In genomic region chr19:18468517-18468916, GRCh38 we compare ENCODE assay signal across 19 cellular contexts. TPM values are rescaled to one million over a fixed set of nuclear protein-coding genes. Genes with fewer than 3 reads are reported as not detected.
DNase-seq lines count a peak whose midpoint lies in the region; ATAC-seq, FAIRE-seq and TF ChIP-seq lines count a peak whose summit lies in the region.
"Had no signal": no experiment of that assay in that cellular context is flagged by ENCODE, and none has a peak within 500 bp of the region (broad histone marks: within the 10 kb centered on the region; RNA-seq: fewer than 3 reads in every experiment).

No MANE protein-coding gene starts in this region.

- CTCF ChIA-PET in Calu3 (lab: Charles Lee) (interaction anchor here (1.0 kb wide), 1 partner anchor 12 kb away, joined by 3 read pairs; no protein-coding TSS in a partner anchor), H1 (lab: Charles Lee; ENCODE audit: partially characterized antibody) (interaction anchor here (0.6 to 11.1 kb wide), 27 partner anchors 9 to 620 kb away, joined by 3 to 213 read pairs (median 4); partner anchors contain the start of genes ELL and REX1BD)

- peaks cover 0 to 1% (median 0%) of the 10 kb centered on the region in 4 experiments; a peak in 2 of 7 replicates for H3K4me1 ChIP-seq in H1 (replicated peaks in 1 of 4; ENCODE audit: control insufficient read depth in 3 of 4, insufficient read depth in 4 of 4, low read length in 3 of 4)
- peaks cover 15 to 19% (median 17%) of the 10 kb centered on the region in 3 donors for H3K4me1 ChIP-seq in pancreas
- peaks cover 0 to 3% of the 10 kb centered on the region in 2 experiments for H3K4me1 ChIP-seq in trophoblast cell (ENCODE audit: control insufficient read depth in 1 of 2, insufficient read depth in 2 of 2, low read length in 2 of 2)

- H2AK5ac ChIP-seq in H1 (ENCODE audit: low read depth, low read length): 0 out of 2 replicates have a peak overlapping the region, but pooled peaks have one; percentile 11
- no peak overlapping the region for H2AK5ac ChIP-seq in trophoblast cell (ENCODE audit: low read length)

- H3K27me3 Mint-ChIP-seq in Calu3 (ENCODE audit: unreplicated experiment): no peaks in the 10 kb centered on the region
- H3K27me3 Mint-ChIP-seq: naive B cell had no signal

- POLR2A ChIA-PET in H1 (lab: Charles Lee; ENCODE audit: partially characterized antibody): interaction anchor here (0.9 to 1.5 kb wide), 3 partner anchors 10 to 28 kb away, joined by 3 read pairs; no protein-coding TSS in a partner anchor

- no peak overlapping the region for H4K5ac ChIP-seq in H1 (ENCODE audit: insufficient read length, low read depth, low read length)

- H3K36me3 ChIP-seq in MG63 (peaks cover 48% of the 10 kb centered on the region), H1 (ENCODE audit: control insufficient read depth in 2 of 4, insufficient read depth in 4 of 4, low read length in 3 of 4) (no peaks in the 10 kb centered on the region), pancreas (no peaks in the 10 kb centered on the region), trophoblast cell (ENCODE audit: control insufficient read depth in 1 of 2, insufficient read depth in 2 of 2, low read length in 2 of 2) (peaks cover 21 to 26% of the 10 kb centered on the region in 2 experiments)

- no peak for TF ChIP-seq RAD21 in H1 (IDR thresholded peaks at IDR 0.05 in 1 of 2, conservative IDR thresholded peaks at IDR 0.05 in 1 of 2; ENCODE audit: low read depth in 2 of 2, low read length in 2 of 2)

- no peak overlapping the region; the same call in 1 of the 2 replicates for H2BK5ac ChIP-seq in H1 (ENCODE audit: low read depth, low read length)
- no peak overlapping the region for H2BK5ac ChIP-seq in trophoblast cell (ENCODE audit: low read depth, low read length, poor library complexity)

- no peak for TF ChIP-seq POLR2A in H1 (IDR thresholded peaks at IDR 0.05; ENCODE audit: control extremely low read depth in 1 of 2, low read depth in 2 of 2, low read length in 2 of 2)

- H2BK120ac ChIP-seq in H1 (replicated peaks; ENCODE audit: low read depth, low read length): no peak overlapping the region
- H2BK120ac ChIP-seq in trophoblast cell (ENCODE audit: insufficient read depth, low read length, poor library complexity): no peak overlapping the region

- H3K4me3 Mint-ChIP-seq in Calu3 (ENCODE audit: low read depth, unreplicated experiment): no peak overlapping the region
- H3K4me3 Mint-ChIP-seq: activated T-helper 1 cell treated with anti-CD3 and anti-CD28 coated beads, Interleukin-12 subunit alpha, Interleukin-12 subunit beta, Interleukin-2, Interleukin-4 antibody, amounts not matched to agents 30 ng/mL and 10 ng/mL and 1 ng/mL, durations not matched to agents 14 hours and 24 hours and 36 hours; naive B cell had no signal

- peak; percentile 5 to 29 (median 24) for ATAC-seq in pancreas
- no peak for ATAC-seq in activated CD4-positive, CD25-positive, alpha-beta regulatory T cell treated with anti-CD3 and anti-CD28 coated beads, Interleukin-2, amount 50 U/mL, for 24 hours
- ATAC-seq: esophagus mucosa, upper lobe of right lung had no signal

- H3K4ac ChIP-seq in H1 (replicated peaks; ENCODE audit: insufficient read length, low read depth, low read length): no peak overlapping the region
- no peak overlapping the region for H3K4ac ChIP-seq in trophoblast cell (ENCODE audit: low read depth, low read length)

- intact Hi-C loops in Calu3 (cut with micrococcal nuclease; ENCODE audit: unreplicated experiment) (loop anchor here (10.0 kb wide), 1 partner anchor 106 kb away; the partner anchor contains the start of gene UBA52), pancreas (cut with DNase I) (loop anchor here in 1 of 3 donors (10.0 kb wide), 1 partner anchor 106 kb away; the partner anchor contains the start of gene UBA52)

- H2BK20ac ChIP-seq in H1 (ENCODE audit: low read length): no peak overlapping the region

- H2BK12ac ChIP-seq in H1 (ENCODE audit: low read depth, low read length) (no peak overlapping the region), trophoblast cell (ENCODE audit: low read length) (no peak overlapping the region)

- H3K18ac ChIP-seq in H1 (ENCODE audit: extremely low read depth, low read length): no peak overlapping the region
- no peak overlapping the region for H3K18ac ChIP-seq in trophoblast cell (ENCODE audit: low read length)

- peaks cover 17% of the 10 kb centered on the region for H3K4me1 Mint-ChIP-seq in Calu3 (ENCODE audit: low read depth, unreplicated experiment)

- peaks cover 8% of the 10 kb centered on the region; the same call in 1 of the 2 replicates for H3K23me2 ChIP-seq in H1 (ENCODE audit: low read depth, low read length)

- peaks cover 17% of the 10 kb centered on the region for H3K36me3 Mint-ChIP-seq in Calu3 (ENCODE audit: insufficient read depth, unreplicated experiment)

- no peak overlapping the region for H3K23ac ChIP-seq in H1 (ENCODE audit: insufficient read length)
- H3K23ac ChIP-seq in trophoblast cell (ENCODE audit: low read length): no peak overlapping the region

- H3K79me2 ChIP-seq in H1 (ENCODE audit: control insufficient read depth in 1 of 2, insufficient read depth in 2 of 2, low read length in 2 of 2) (no peaks in the 10 kb centered on the region), trophoblast cell (ENCODE audit: control insufficient read depth, insufficient read depth, low read length, poor library complexity) (no peaks in the 10 kb centered on the region)

- peak; percentile 22 for DNase-seq in Calu3
- peak; percentile 70 for DNase-seq in MG63
- no peak for DNase-seq in H1 (ENCODE audit: low read depth in 1 of 2, low spot score in 2 of 2)
- DNase-seq in pancreas: peak in 2 of 6 donors; percentile 52 to 75
- no peak for DNase-seq in trophoblast cell
- DNase-seq in hippocampal formation (lab: John Stamatoyannopoulos, UW): no peak
- no peak for DNase-seq in SIG-M5 treated with dmso at 0.1 percent for 504 hours (lab: John Stamatoyannopoulos, UW; ENCODE audit: unreplicated experiment)
- DNase-seq: activated CD4-positive, alpha-beta T cell treated with anti-CD3 and anti-CD28 coated beads, Interleukin-2, amount 50 U/mL, for 4 hours; dermis blood vessel endothelial cell; KG1; naive B cell; NCI-H1417 treated with DMSO at 0.1 percent for 48 hours; NCI-H345; upper lobe of right lung had no signal

- peaks cover 11 to 19% of the 10 kb centered on the region in 2 experiments for H4K20me1 ChIP-seq in H1 (replicated peaks in 1 of 2; ENCODE audit: control insufficient read depth in 1 of 2, insufficient read depth in 2 of 2, low read length in 2 of 2)

- H3K79me1 ChIP-seq in H1 (ENCODE audit: low read depth, low read length) (peaks cover 10% of the 10 kb centered on the region), trophoblast cell (ENCODE audit: low read length) (no peaks in the 10 kb centered on the region)

- no peak overlapping the region for H3K4me3 ChIP-seq in MG63
- no peak overlapping the region for H3K4me3 ChIP-seq in H1 (ENCODE audit: extremely low read depth in 1 of 4, insufficient read depth in 2 of 4, low read depth in 3 of 4, low read length in 4 of 4)
- H3K4me3 ChIP-seq in pancreas: no peak overlapping the region
- no peak overlapping the region for H3K4me3 ChIP-seq in trophoblast cell (ENCODE audit: low read depth, low read length)
- H3K4me3 ChIP-seq: heart left ventricle, upper lobe of right lung had no signal

- H3K14ac ChIP-seq in H1 (ENCODE audit: insufficient read length) (no peak overlapping the region), trophoblast cell (ENCODE audit: low read length) (no peak overlapping the region)

- H2AFZ ChIP-seq in H1 (ENCODE audit: low read length) (no peak overlapping the region), trophoblast cell (ENCODE audit: insufficient read depth, low read length, poor library complexity) (no peak overlapping the region)

- BruUV-seq in Calu3 (replicated peaks; lab: Mats Ljungman, UMichigan): no TSS peak

- H3K56ac ChIP-seq in H1 (replicated peaks; ENCODE audit: insufficient read length, low read depth, low read length): no peak overlapping the region

- no peak overlapping the region for H4K12ac ChIP-seq in trophoblast cell (ENCODE audit: low read depth, low read length)

- H4K91ac ChIP-seq in H1 (replicated peaks; ENCODE audit: insufficient read length, low read length) (no peak overlapping the region), trophoblast cell (ENCODE audit: low read depth, low read length) (no peak overlapping the region)

- no peaks in the 10 kb centered on the region for H3K9me3 ChIP-seq in MG63
- H3K9me3 ChIP-seq in H1 (ENCODE audit: insufficient read depth in 2 of 2, low read depth in 1 of 2, low read length in 1 of 2): no peaks in the 10 kb centered on the region
- no peaks in the 10 kb centered on the region for H3K9me3 ChIP-seq in pancreas
- no peaks in the 10 kb centered on the region for H3K9me3 ChIP-seq in trophoblast cell (ENCODE audit: insufficient read depth, low read depth, low read length)
- H3K9me3 ChIP-seq: heart left ventricle, upper lobe of right lung had no signal

- no peak overlapping the region for H3K27ac ChIP-seq in H1 (ENCODE audit: low read depth, low read length)
- H3K27ac ChIP-seq in pancreas: peak overlapping the region; percentile 54 to 75 (median 68)
- H3K27ac ChIP-seq in trophoblast cell (ENCODE audit: low read depth, low read length): no peak overlapping the region
- H3K27ac ChIP-seq: upper lobe of right lung had no signal

- no peaks in the 10 kb centered on the region for H3K27me3 ChIP-seq in MG63
- H3K27me3 ChIP-seq in H1 (replicated peaks in 1 of 4; ENCODE audit: control insufficient read depth in 3 of 4, extremely low read depth in 1 of 4, insufficient read depth in 3 of 4, low read length in 3 of 4): no peaks in the 10 kb centered on the region
- no peaks in the 10 kb centered on the region for H3K27me3 ChIP-seq in pancreas
- H3K27me3 ChIP-seq in trophoblast cell (ENCODE audit: insufficient read depth, low read length): no peaks in the 10 kb centered on the region
- H3K27me3 ChIP-seq: heart left ventricle, upper lobe of right lung had no signal

- H4K8ac ChIP-seq in H1 (ENCODE audit: extremely low read depth, insufficient read depth, low read length) (peak overlapping the region; percentile 31; the same call in 1 of the 2 replicates), trophoblast cell (ENCODE audit: low read depth, low read length) (no peak overlapping the region)

- no peak overlapping the region for H3K9ac ChIP-seq in H1 (replicated peaks in 1 of 4; ENCODE audit: extremely low read depth in 1 of 4, low read depth in 3 of 4, low read length in 3 of 4)
- H3K9ac ChIP-seq in trophoblast cell (ENCODE audit: low read length): no peak overlapping the region

- TF ChIP-seq EP300 in H1 (IDR thresholded peaks at IDR 0.05; ENCODE audit: borderline replicate concordance in 1 of 2, low read depth in 2 of 2, low read length in 2 of 2): no peak

- no peak overlapping the region for H2BK15ac ChIP-seq in H1 (ENCODE audit: low read length)

- no peaks in the 10 kb centered on the region for H3K9me3 Mint-ChIP-seq in Calu3 (ENCODE audit: low read depth, unreplicated experiment)
- H3K9me3 Mint-ChIP-seq: activated T-helper 1 cell treated with anti-CD3 and anti-CD28 coated beads, Interleukin-12 subunit alpha, Interleukin-12 subunit beta, Interleukin-2, Interleukin-4 antibody, amounts not matched to agents 30 ng/mL and 10 ng/mL and 1 ng/mL, durations not matched to agents 14 hours and 24 hours and 36 hours; naive B cell had no signal

- TF ChIP-seq CTCF in Calu3 (IDR thresholded peaks at IDR 0.05; ENCODE audit: unreplicated experiment) (no peak), H1 (IDR thresholded peaks at IDR 0.05; ENCODE audit: control extremely low read depth in 1 of 3, insufficient read depth in 1 of 3, low read depth in 1 of 3, low read length in 3 of 3) (no peak), pancreas (IDR thresholded peaks at IDR 0.05) (no peak)

- 81% methylated on average over 3 of the region's 3 CpGs; no CpG with 5 or more reads in 1 of the 2 experiments for WGBS in H1 (ENCODE audit: extremely low coverage in 1 of 2, insufficient coverage in 1 of 2, insufficient read length in 1 of 2, insufficient replicate concordance in 2 of 2, low coverage in 1 of 2, low lambda C conversion rate in 2 of 2, missing lambda C conversion rate in 1 of 2), 2 experiments
- whole genome bisulfite sequencing in pancreas, 2 donors: 58 to 66% methylated on average over 3 of the region's 3 CpGs
- no CpG with 5 or more reads among the region's 3 CpGs for WGBS in trophoblast cell (ENCODE audit: extremely low coverage, insufficient coverage, insufficient read length)

- no peak for FAIRE-seq in H1 (lab: Jason Lieb, UNC)
- FAIRE-seq in pancreas (lab: Jason Lieb, UNC): no peak
- FAIRE-seq: TTC549 had no signal

- H3K27ac Mint-ChIP-seq in Calu3 (ENCODE audit: unreplicated experiment): no peak overlapping the region

- H3K4me2 ChIP-seq in H1 (ENCODE audit: insufficient read depth in 1 of 2, low read depth in 2 of 2, low read length in 2 of 2): no peak overlapping the region
- no peak overlapping the region for H3K4me2 ChIP-seq in trophoblast cell (ENCODE audit: low read length)

RNA-seq across cellular contexts. Expression of gene ISYNA1, which starts 30.6 kb away (rescaled TPM):
- total RNA-seq in Calu3 (2022) (94.9 and 114 TPM in 2 replicates), pancreas (10 to 100 TPM; 26.1 to 58.4 (median 44.7) TPM)
- 0.40 and 4.4 TPM in 2 replicates for total RNA-seq in MG63 (2014; rRNA removed; shearing (Covaris generic); ENCODE audit: low replicate concordance)
- 207 and 215 TPM in 2 replicates for total RNA-seq in H1 (2021; fragmentation: NEBNext Ultra II Directional; extraction: Animal tissue kit (Norgen Biotek cat#: 25700))
- polyA plus RNA-seq in H1 (2011; rRNA removed) (264 and 330 TPM in 2 replicates), pancreas (100 to 1,000 TPM; 187 to 309 TPM)
- 164 TPM for polyA plus RNA-seq in H1 (2011; cell fraction: cytosol; rRNA removed)
- polyA plus RNA-seq in H1 (2011; cell fraction: nucleus; rRNA removed): 558 TPM
- polyA plus RNA-seq in H1 (2012, experiment 1 of 2): 147 to 255 TPM (median 231 TPM) in 4 replicates
- polyA plus RNA-seq in H1 (2012, experiment 2 of 2): 269 TPM
- 172 TPM for polyA plus RNA-seq in H1 (2013, experiment 1 of 2)
- 158 TPM for polyA plus RNA-seq in H1 (2013, experiment 2 of 2)
- 67.7 and 79.7 TPM in 2 replicates for polyA minus RNA-seq in H1 (2011; rRNA and poly(A)+ RNA removed)
- polyA minus RNA-seq in H1 (2011; cell fraction: cytosol; rRNA and poly(A)+ RNA removed): 153 TPM
- 97.1 TPM for polyA minus RNA-seq in H1 (2011; cell fraction: nucleus; rRNA and poly(A)+ RNA removed)
- 476 and 488 TPM in 2 replicates for polyA plus RNA-seq in trophoblast cell (2013)

RNA-seq across cellular contexts. Expression of gene SSBP4, which starts 49.3 kb away (rescaled TPM):
- total RNA-seq in Calu3 (2022) (38.8 and 51.5 TPM in 2 replicates), pancreas (10 to 100 TPM; 20.5 to 33.8 (median 23.7) TPM)
- total RNA-seq in MG63 (2014; rRNA removed; shearing (Covaris generic); ENCODE audit: low replicate concordance): 187 and 203 TPM in 2 replicates
- total RNA-seq in H1 (2021; fragmentation: NEBNext Ultra II Directional; extraction: Animal tissue kit (Norgen Biotek cat#: 25700)): 26.4 and 30.5 TPM in 2 replicates
- polyA plus RNA-seq in H1 (2011; rRNA removed) (33.7 and 51.3 TPM in 2 replicates), pancreas (100 to 1,000 TPM in 1 of 2 donors, 10 to 100 TPM in 1; 77.5 to 116 TPM)
- 28.5 TPM for polyA plus RNA-seq in H1 (2011; cell fraction: cytosol; rRNA removed)
- 60.9 TPM for polyA plus RNA-seq in H1 (2011; cell fraction: nucleus; rRNA removed)
- 11.5 to 29.1 TPM (median 22.0 TPM) in 4 replicates for polyA plus RNA-seq in H1 (2012, experiment 1 of 2)
- 26.6 TPM for polyA plus RNA-seq in H1 (2012, experiment 2 of 2)
- 40.7 TPM for polyA plus RNA-seq in H1 (2013, experiment 1 of 2)
- polyA plus RNA-seq in H1 (2013, experiment 2 of 2): 42.3 TPM
- 1.9 and 3.2 TPM in 2 replicates for polyA minus RNA-seq in H1 (2011; rRNA and poly(A)+ RNA removed)
- polyA minus RNA-seq in H1 (2011; cell fraction: cytosol; rRNA and poly(A)+ RNA removed): 25.3 TPM
- polyA minus RNA-seq in H1 (2011; cell fraction: nucleus; rRNA and poly(A)+ RNA removed): 21.7 TPM
- 51.1 and 52.0 TPM in 2 replicates for polyA plus RNA-seq in trophoblast cell (2013)

RNA-seq across cellular contexts. Expression of gene ELL, which starts 53.4 kb away (rescaled TPM):
- total RNA-seq in Calu3 (2022) (11.0 and 12.5 TPM in 2 replicates), pancreas (10 to 100 TPM in 1 of 6 donors, 1 to 10 TPM in 5; 5.8 to 10.5 (median 9.3) TPM)
- total RNA-seq in MG63 (2014; rRNA removed; shearing (Covaris generic); ENCODE audit: low replicate concordance): 12.2 and 22.1 TPM in 2 replicates
- total RNA-seq in H1 (2021; fragmentation: NEBNext Ultra II Directional; extraction: Animal tissue kit (Norgen Biotek cat#: 25700)): 10.2 and 10.5 TPM in 2 replicates
- polyA plus RNA-seq in H1 (2011; rRNA removed) (5.2 and 8.8 TPM in 2 replicates), pancreas (10 to 100 TPM; 10.3 to 13.4 TPM)
- polyA plus RNA-seq in H1 (2011; cell fraction: cytosol; rRNA removed): 6.5 TPM
- polyA plus RNA-seq in H1 (2011; cell fraction: nucleus; rRNA removed): 12.6 TPM
- 4.6 to 7.6 TPM (median 7.4 TPM) in 4 replicates for polyA plus RNA-seq in H1 (2012, experiment 1 of 2)
- polyA plus RNA-seq in H1 (2012, experiment 2 of 2): 6.4 TPM
- polyA plus RNA-seq in H1 (2013, experiment 1 of 2): 5.6 TPM
- polyA plus RNA-seq in H1 (2013, experiment 2 of 2): 6.2 TPM
- polyA minus RNA-seq in H1 (2011; rRNA and poly(A)+ RNA removed): 3.6 and 5.4 TPM in 2 replicates
- polyA minus RNA-seq in H1 (2011; cell fraction: cytosol; rRNA and poly(A)+ RNA removed): 6.4 TPM
- polyA minus RNA-seq in H1 (2011; cell fraction: nucleus; rRNA and poly(A)+ RNA removed): 10.7 TPM
- 26.7 and 26.8 TPM in 2 replicates for polyA plus RNA-seq in trophoblast cell (2013)

Comparison
In these comparisons a context has a peak if more than half of its experiments do, and no peak if none do; other contexts are left out.
1. DNase-seq: peak in Calu3 (single experiment) and MG63 (single experiment); none in H1 (0 of 2), trophoblast cell (0 of 2), hippocampal formation (0 of 2) and SIG-M5 treated with dmso at 0.1 percent for 504 hours (single experiment).
2. H3K27ac ChIP-seq: peak in pancreas (4 of 4); none in H1 (single experiment) and trophoblast cell (single experiment).
3. ATAC-seq: peak in pancreas (4 of 4); none in activated CD4-positive, CD25-positive, alpha-beta regulatory T cell treated with anti-CD3 and anti-CD28 coated beads, Interleukin-2, amount 50 U/mL, for 24 hours (0 of 2).